Comparison of ENCODE assay signal across 11 cellular contexts in genomic region chr15:80550219-80550909, GRCh38.
A peak's percentile ranks its signal among the peaks of the same experiment; 100 is the strongest.
DNase-seq lines count a peak whose midpoint lies in the region; ATAC-seq, FAIRE-seq and TF ChIP-seq lines count a peak whose summit lies in the region.
"Had no signal": no experiment of that assay in that cellular context is flagged by ENCODE, and none has a peak within 500 bp of the region (broad histone marks: within the 10 kb centered on the region; RNA-seq: fewer than 3 reads in every experiment).

No MANE protein-coding gene starts in this region.

- peaks cover 18 to 37% (median 32%) of the 10 kb centered on the region in 5 donors for H3K27me3 Mint-ChIP-seq in naive thymus-derived CD4-positive, alpha-beta T cell

- no peaks in the 10 kb centered on the region for H3K9me3 ChIP-seq in naive thymus-derived CD4-positive, alpha-beta T cell (ENCODE audit: control insufficient read depth in 2 of 3, low read length in 3 of 3)

- no peaks in the 10 kb centered on the region for H3K4me1 Mint-ChIP-seq in naive thymus-derived CD4-positive, alpha-beta T cell
- H3K4me1 Mint-ChIP-seq: activated CD4-positive, alpha-beta T cell treated with anti-CD3 and anti-CD28 coated beads, Interleukin-2, amount 10 ng/mL, durations not matched to agents 7 days and 5 days; CD4-positive, alpha-beta memory T cell had no signal

- intact Hi-C loops in cardiac septum (cut with DNase I): no loop called here
- intact Hi-C loops in naive thymus-derived CD4-positive, alpha-beta T cell (cut with micrococcal nuclease): no loop called here

- no peak overlapping the region for H3K4me3 Mint-ChIP-seq in naive thymus-derived CD4-positive, alpha-beta T cell
- H3K4me3 Mint-ChIP-seq: activated CD4-positive, alpha-beta T cell treated with anti-CD3 and anti-CD28 coated beads, Interleukin-2, amount 10 ng/mL, durations not matched to agents 7 days and 5 days; CD4-positive, alpha-beta memory T cell had no signal

- no peak overlapping the region for H3K4me3 ChIP-seq in AG09309 (ENCODE audit: control insufficient read depth, low read depth, low read length)
- no peak overlapping the region for H3K4me3 ChIP-seq in naive thymus-derived CD4-positive, alpha-beta T cell (ENCODE audit: low read length)

- FAIRE-seq in GM19239 (lab: Jason Lieb, UNC): no peak

- no peak overlapping the region for H3K27ac Mint-ChIP-seq in naive thymus-derived CD4-positive, alpha-beta T cell
- H3K27ac Mint-ChIP-seq: activated CD4-positive, alpha-beta T cell treated with anti-CD3 and anti-CD28 coated beads, Interleukin-2, amount 10 ng/mL, durations not matched to agents 7 days and 5 days; CD4-positive, alpha-beta memory T cell had no signal

- ATAC-seq in HG02588 (IDR thresholded peaks at IDR 0.05; ENCODE audit: unreplicated experiment): peak; percentile 57
- no peak for ATAC-seq in naive thymus-derived CD4-positive, alpha-beta T cell

- H3K27me3 ChIP-seq in naive thymus-derived CD4-positive, alpha-beta T cell (ENCODE audit: control insufficient read depth in 2 of 2, insufficient read depth in 2 of 2, low read length in 2 of 2): peaks cover 0 to 4% of the 10 kb centered on the region in 2 donors

- H3K36me3 ChIP-seq in naive thymus-derived CD4-positive, alpha-beta T cell (ENCODE audit: control insufficient read depth in 2 of 3, insufficient read depth in 3 of 3, low read length in 3 of 3): no peaks in the 10 kb centered on the region

- peaks cover 0 to 4% (median 0%) of the 10 kb centered on the region in 5 donors for H3K36me3 Mint-ChIP-seq in naive thymus-derived CD4-positive, alpha-beta T cell
- H3K36me3 Mint-ChIP-seq: CD4-positive, alpha-beta memory T cell had no signal

- POLR2A ChIA-PET in naive thymus-derived CD4-positive, alpha-beta T cell (lab: Charles Lee): no interaction called here

- H3K9me3 Mint-ChIP-seq in naive thymus-derived CD4-positive, alpha-beta T cell: peaks cover 0 to 6% (median 0%) of the 10 kb centered on the region in 11 donors
- H3K9me3 Mint-ChIP-seq: activated CD4-positive, alpha-beta T cell treated with anti-CD3 and anti-CD28 coated beads, Interleukin-2, amount 10 ng/mL, durations not matched to agents 7 days and 5 days had no signal

- CTCF ChIA-PET in naive thymus-derived CD4-positive, alpha-beta T cell (lab: Charles Lee): no interaction called here

- no peaks in the 10 kb centered on the region for H3K4me1 ChIP-seq in naive thymus-derived CD4-positive, alpha-beta T cell (ENCODE audit: control insufficient read depth in 2 of 2, insufficient read depth in 2 of 2, low read length in 2 of 2)

- H3K27ac ChIP-seq in naive thymus-derived CD4-positive, alpha-beta T cell (ENCODE audit: low read depth, low read length): no peak overlapping the region

- peak; percentile 86 for DNase-seq in AG09309 (ENCODE audit: low read depth)
- peak; percentile 90 for DNase-seq in amniotic epithelial cell (ENCODE audit: low read depth)
- DNase-seq in kidney tubule cell (ENCODE audit: low spot score): peak; percentile 86
- no peak for DNase-seq in GM19239 (ENCODE audit: insufficient read length, low spot score)
- no peak for DNase-seq in cardiac septum (ENCODE audit: low spot score)
- no peak for DNase-seq in naive thymus-derived CD4-positive, alpha-beta T cell
- DNase-seq in NAMALWA (ENCODE audit: low spot score): no peak
- DNase-seq: activated CD4-positive, alpha-beta T cell treated with anti-CD3 and anti-CD28 coated beads, Interleukin-2, amount 10 ng/mL, durations not matched to agents 7 days and 5 days; CD4-positive, alpha-beta memory T cell; central memory CD4-positive, alpha-beta T cell had no signal

- TF ChIP-seq CTCF in AG09309 (IDR thresholded peaks at IDR 0.05; ENCODE audit: control insufficient read depth, insufficient read depth, low read depth, low read length, missing control alignments): no peak

Comparison
In these comparisons a context has a peak if more than half of its experiments do, and no peak if none do; other contexts are left out.
1. DNase-seq: peak in AG09309 (single experiment), amniotic epithelial cell (single experiment) and kidney tubule cell (single experiment); none in GM19239 (single experiment), cardiac septum (single experiment), naive thymus-derived CD4-positive, alpha-beta T cell (0 of 9) and NAMALWA (single experiment).